1 cellular context compared by ENCODE assay signal in the genomic region with DNA sequence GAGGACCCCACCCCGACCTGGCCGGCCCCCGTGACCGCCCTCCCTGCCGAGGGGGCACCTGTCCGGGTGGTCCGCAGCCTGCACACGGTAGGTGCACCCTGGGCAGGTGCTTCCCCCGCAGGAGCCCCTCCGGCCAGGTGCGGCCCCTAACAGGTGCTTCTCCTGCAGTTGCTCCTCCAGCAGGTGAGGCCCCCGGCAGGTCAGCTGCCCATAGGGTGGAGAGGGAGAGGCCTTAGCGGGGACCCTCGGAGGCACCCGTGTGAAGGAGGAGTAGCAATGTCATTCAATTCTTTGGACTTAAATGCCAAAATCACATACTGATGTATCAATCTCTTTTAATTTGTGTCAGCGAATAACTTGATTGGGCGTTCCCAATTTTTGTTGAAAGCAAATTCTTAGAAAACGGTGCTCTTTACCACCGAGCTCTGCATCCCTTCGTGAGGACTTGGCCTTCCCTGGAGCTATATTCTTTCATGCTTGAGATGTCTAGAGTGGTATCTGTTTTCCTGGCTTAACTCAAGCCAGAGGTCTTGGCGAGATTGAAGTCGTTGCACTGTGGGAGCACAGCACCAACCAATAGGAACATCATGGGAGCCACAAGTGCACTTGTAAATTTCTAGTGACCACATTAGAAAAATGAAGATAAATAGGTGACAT.
TF ChIP-seq lines count a peak whose summit lies in the region.

No MANE protein-coding gene starts in this region.

TF ChIP-seq in HepG2, 621 proteins besides CTCF, POLR2A, EP300 and RAD21 (continued from another document and continues in another):
- TF ChIP-seq, protein P1, sequence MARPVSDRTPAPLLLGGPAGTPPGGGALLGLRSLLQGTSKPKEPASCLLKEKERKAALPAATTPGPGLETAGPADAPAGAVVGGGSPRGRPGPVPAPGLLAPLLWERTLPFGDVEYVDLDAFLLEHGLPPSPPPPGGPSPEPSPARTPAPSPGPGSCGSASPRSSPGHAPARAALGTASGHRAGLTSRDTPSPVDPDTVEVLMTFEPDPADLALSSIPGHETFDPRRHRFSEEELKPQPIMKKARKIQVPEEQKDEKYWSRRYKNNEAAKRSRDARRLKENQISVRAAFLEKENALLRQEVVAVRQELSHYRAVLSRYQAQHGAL (CRISPR knock-in tag; IDR thresholded peaks at IDR 0.05; ENCODE audit: not compliant biosample characterization): no peak
- TF ChIP-seq, protein P2, sequence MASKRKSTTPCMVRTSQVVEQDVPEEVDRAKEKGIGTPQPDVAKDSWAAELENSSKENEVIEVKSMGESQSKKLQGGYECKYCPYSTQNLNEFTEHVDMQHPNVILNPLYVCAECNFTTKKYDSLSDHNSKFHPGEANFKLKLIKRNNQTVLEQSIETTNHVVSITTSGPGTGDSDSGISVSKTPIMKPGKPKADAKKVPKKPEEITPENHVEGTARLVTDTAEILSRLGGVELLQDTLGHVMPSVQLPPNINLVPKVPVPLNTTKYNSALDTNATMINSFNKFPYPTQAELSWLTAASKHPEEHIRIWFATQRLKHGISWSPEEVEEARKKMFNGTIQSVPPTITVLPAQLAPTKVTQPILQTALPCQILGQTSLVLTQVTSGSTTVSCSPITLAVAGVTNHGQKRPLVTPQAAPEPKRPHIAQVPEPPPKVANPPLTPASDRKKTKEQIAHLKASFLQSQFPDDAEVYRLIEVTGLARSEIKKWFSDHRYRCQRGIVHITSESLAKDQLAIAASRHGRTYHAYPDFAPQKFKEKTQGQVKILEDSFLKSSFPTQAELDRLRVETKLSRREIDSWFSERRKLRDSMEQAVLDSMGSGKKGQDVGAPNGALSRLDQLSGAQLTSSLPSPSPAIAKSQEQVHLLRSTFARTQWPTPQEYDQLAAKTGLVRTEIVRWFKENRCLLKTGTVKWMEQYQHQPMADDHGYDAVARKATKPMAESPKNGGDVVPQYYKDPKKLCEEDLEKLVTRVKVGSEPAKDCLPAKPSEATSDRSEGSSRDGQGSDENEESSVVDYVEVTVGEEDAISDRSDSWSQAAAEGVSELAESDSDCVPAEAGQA (IDR thresholded peaks at IDR 0.05; ENCODE audit: low read depth): no peak
- TF ChIP-seq, protein P2 (CRISPR knock-in tag; IDR thresholded peaks at IDR 0.05; ENCODE audit: borderline replicate concordance): no peak
- TF ChIP-seq KDM5B (CRISPR knock-in tag; IDR thresholded peaks at IDR 0.05; ENCODE audit: borderline replicate concordance) (0 out of 2 replicates have a peak, but pooled peaks have one; percentile 5), KLF16 (CRISPR knock-in tag; IDR thresholded peaks at IDR 0.05) (no peak), NFIB (CRISPR knock-in tag; IDR thresholded peaks at IDR 0.05; ENCODE audit: borderline replicate concordance) (no peak), NAIF1 (CRISPR knock-in tag; IDR thresholded peaks at IDR 0.05; ENCODE audit: borderline replicate concordance) (no peak), PHF8 (CRISPR knock-in tag; IDR thresholded peaks at IDR 0.05) (no peak), ZSCAN12 (CRISPR knock-in tag; IDR thresholded peaks at IDR 0.05) (no peak), CBFB (CRISPR knock-in tag; IDR thresholded peaks at IDR 0.05) (no peak), ZNF768 (CRISPR knock-in tag; IDR thresholded peaks at IDR 0.05) (0 out of 2 replicates have a peak, but pooled peaks have one; percentile 5), RCOR2 (CRISPR knock-in tag; IDR thresholded peaks at IDR 0.05) (no peak), NR2F6 (IDR thresholded peaks at IDR 0.05) (no peak), NR2F6 (CRISPR knock-in tag; IDR thresholded peaks at IDR 0.05) (no peak), ZNF75D (CRISPR knock-in tag; IDR thresholded peaks at IDR 0.05; ENCODE audit: borderline replicate concordance) (no peak), CHD2 (IDR thresholded peaks at IDR 0.05; ENCODE audit: low read depth, low read length) (no peak), SSRP1 (CRISPR knock-in tag; IDR thresholded peaks at IDR 0.05) (no peak), ZFP1 (CRISPR knock-in tag; IDR thresholded peaks at IDR 0.05) (0 out of 2 replicates have a peak, but pooled peaks have one; percentile 15), HOXD1 (CRISPR knock-in tag; IDR thresholded peaks at IDR 0.05) (no peak), ATAD3A (CRISPR knock-in tag; IDR thresholded peaks at IDR 0.05) (no peak), ZNF274 (CRISPR knock-in tag; IDR thresholded peaks at IDR 0.05) (0 out of 2 replicates have a peak, but pooled peaks have one; percentile 31), GTF3A (CRISPR knock-in tag; conservative IDR thresholded peaks at IDR 0.05) (no peak), ZNF333 (CRISPR knock-in tag; IDR thresholded peaks at IDR 0.05; ENCODE audit: borderline replicate concordance) (0 out of 2 replicates have a peak, but pooled peaks have one; percentile 9), SIX4 (CRISPR knock-in tag; IDR thresholded peaks at IDR 0.05) (no peak), ASH2L (IDR thresholded peaks at IDR 0.05; ENCODE audit: insufficient read length, low read depth, low read length) (peak; percentile 3), ZNF773 (CRISPR knock-in tag; IDR thresholded peaks at IDR 0.05; ENCODE audit: borderline replicate concordance) (no peak), KDM5A (IDR thresholded peaks at IDR 0.05; ENCODE audit: borderline replicate concordance, low read length) (no peak), ZNF605 (CRISPR knock-in tag; IDR thresholded peaks at IDR 0.05) (peak; percentile 50; the same call in 1 of the 2 replicates)
- TF ChIP-seq, protein P3, sequence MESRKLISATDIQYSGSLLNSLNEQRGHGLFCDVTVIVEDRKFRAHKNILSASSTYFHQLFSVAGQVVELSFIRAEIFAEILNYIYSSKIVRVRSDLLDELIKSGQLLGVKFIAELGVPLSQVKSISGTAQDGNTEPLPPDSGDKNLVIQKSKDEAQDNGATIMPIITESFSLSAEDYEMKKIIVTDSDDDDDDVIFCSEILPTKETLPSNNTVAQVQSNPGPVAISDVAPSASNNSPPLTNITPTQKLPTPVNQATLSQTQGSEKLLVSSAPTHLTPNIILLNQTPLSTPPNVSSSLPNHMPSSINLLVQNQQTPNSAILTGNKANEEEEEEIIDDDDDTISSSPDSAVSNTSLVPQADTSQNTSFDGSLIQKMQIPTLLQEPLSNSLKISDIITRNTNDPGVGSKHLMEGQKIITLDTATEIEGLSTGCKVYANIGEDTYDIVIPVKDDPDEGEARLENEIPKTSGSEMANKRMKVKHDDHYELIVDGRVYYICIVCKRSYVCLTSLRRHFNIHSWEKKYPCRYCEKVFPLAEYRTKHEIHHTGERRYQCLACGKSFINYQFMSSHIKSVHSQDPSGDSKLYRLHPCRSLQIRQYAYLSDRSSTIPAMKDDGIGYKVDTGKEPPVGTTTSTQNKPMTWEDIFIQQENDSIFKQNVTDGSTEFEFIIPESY (CRISPR knock-in tag; IDR thresholded peaks at IDR 0.05): 0 out of 2 replicates have a peak, but pooled peaks have one; percentile 0
- TF ChIP-seq, protein P4, sequence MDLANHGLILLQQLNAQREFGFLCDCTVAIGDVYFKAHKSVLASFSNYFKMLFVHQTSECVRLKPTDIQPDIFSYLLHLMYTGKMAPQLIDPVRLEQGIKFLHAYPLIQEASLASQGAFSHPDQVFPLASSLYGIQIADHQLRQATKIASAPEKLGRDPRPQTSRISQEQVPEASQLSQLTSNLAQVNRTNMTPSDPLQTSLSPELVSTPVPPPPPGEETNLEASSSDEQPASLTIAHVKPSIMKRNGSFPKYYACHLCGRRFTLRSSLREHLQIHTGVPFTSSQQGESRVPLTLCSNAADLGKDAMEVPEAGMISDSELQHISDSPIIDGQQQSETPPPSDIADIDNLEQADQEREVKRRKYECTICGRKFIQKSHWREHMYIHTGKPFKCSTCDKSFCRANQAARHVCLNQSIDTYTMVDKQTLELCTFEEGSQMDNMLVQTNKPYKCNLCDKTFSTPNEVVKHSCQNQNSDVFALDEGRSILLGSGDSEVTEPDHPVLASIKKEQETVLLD (CRISPR knock-in tag; IDR thresholded peaks at IDR 0.05; ENCODE audit: low read depth): no peak
- TF ChIP-seq, protein P5, sequence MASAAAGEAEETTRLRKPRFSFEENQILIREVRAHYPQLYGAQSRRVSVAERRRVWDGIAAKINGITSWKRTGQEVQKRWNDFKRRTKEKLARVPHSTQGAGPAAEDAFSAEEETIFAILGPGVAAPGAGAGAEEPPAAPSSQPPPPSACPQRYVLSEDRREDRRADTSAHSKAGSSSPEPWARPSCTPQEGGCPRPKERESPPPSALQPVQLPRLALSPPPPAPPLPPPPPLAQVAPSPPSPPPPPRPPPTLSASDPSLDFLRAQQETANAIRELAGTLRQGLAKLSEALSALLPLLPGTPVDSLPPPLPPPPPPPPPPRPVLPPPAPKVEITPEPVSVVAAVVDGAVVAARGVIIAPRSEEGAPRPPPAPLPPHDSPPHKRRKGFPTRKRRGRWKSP (CRISPR knock-in tag; IDR thresholded peaks at IDR 0.05): peak; percentile 9; the same call in 1 of the 2 replicates
- TF ChIP-seq, protein P6, sequence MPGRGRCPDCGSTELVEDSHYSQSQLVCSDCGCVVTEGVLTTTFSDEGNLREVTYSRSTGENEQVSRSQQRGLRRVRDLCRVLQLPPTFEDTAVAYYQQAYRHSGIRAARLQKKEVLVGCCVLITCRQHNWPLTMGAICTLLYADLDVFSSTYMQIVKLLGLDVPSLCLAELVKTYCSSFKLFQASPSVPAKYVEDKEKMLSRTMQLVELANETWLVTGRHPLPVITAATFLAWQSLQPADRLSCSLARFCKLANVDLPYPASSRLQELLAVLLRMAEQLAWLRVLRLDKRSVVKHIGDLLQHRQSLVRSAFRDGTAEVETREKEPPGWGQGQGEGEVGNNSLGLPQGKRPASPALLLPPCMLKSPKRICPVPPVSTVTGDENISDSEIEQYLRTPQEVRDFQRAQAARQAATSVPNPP (CRISPR knock-in tag; IDR thresholded peaks at IDR 0.05): no peak
- TF ChIP-seq, protein P7, sequence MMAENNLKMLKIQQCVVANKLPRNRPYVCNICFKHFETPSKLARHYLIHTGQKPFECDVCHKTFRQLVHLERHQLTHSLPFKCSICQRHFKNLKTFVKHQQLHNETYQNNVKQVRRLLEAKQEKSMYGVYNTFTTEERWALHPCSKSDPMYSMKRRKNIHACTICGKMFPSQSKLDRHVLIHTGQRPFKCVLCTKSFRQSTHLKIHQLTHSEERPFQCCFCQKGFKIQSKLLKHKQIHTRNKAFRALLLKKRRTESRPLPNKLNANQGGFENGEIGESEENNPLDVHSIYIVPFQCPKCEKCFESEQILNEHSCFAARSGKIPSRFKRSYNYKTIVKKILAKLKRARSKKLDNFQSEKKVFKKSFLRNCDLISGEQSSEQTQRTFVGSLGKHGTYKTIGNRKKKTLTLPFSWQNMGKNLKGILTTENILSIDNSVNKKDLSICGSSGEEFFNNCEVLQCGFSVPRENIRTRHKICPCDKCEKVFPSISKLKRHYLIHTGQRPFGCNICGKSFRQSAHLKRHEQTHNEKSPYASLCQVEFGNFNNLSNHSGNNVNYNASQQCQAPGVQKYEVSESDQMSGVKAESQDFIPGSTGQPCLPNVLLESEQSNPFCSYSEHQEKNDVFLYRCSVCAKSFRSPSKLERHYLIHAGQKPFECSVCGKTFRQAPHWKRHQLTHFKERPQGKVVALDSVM (CRISPR knock-in tag; IDR thresholded peaks at IDR 0.05): no peak
- TF ChIP-seq, protein P8, sequence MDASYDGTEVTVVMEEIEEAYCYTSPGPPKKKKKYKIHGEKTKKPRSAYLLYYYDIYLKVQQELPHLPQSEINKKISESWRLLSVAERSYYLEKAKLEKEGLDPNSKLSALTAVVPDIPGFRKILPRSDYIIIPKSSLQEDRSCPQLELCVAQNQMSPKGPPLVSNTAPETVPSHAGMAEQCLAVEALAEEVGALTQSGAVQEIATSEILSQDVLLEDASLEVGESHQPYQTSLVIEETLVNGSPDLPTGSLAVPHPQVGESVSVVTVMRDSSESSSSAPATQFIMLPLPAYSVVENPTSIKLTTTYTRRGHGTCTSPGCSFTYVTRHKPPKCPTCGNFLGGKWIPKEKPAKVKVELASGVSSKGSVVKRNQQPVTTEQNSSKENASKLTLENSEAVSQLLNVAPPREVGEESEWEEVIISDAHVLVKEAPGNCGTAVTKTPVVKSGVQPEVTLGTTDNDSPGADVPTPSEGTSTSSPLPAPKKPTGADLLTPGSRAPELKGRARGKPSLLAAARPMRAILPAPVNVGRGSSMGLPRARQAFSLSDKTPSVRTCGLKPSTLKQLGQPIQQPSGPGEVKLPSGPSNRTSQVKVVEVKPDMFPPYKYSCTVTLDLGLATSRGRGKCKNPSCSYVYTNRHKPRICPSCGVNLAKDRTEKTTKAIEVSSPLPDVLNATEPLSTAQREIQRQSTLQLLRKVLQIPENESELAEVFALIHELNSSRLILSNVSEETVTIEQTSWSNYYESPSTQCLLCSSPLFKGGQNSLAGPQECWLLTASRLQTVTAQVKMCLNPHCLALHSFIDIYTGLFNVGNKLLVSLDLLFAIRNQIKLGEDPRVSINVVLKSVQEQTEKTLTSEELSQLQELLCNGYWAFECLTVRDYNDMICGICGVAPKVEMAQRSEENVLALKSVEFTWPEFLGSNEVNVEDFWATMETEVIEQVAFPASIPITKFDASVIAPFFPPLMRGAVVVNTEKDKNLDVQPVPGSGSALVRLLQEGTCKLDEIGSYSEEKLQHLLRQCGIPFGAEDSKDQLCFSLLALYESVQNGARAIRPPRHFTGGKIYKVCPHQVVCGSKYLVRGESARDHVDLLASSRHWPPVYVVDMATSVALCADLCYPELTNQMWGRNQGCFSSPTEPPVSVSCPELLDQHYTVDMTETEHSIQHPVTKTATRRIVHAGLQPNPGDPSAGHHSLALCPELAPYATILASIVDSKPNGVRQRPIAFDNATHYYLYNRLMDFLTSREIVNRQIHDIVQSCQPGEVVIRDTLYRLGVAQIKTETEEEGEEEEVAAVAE (CRISPR knock-in tag; IDR thresholded peaks at IDR 0.05; ENCODE audit: borderline replicate concordance): peak; percentile 61; the same call in 1 of the 2 replicates
- TF ChIP-seq, protein P9, sequence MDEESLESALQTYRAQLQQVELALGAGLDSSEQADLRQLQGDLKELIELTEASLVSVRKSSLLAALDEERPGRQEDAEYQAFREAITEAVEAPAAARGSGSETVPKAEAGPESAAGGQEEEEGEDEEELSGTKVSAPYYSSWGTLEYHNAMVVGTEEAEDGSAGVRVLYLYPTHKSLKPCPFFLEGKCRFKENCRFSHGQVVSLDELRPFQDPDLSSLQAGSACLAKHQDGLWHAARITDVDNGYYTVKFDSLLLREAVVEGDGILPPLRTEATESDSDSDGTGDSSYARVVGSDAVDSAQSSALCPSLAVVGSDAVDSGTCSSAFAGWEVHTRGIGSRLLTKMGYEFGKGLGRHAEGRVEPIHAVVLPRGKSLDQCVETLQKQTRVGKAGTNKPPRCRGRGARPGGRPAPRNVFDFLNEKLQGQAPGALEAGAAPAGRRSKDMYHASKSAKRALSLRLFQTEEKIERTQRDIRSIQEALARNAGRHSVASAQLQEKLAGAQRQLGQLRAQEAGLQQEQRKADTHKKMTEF (CRISPR knock-in tag; IDR thresholded peaks at IDR 0.05): no peak; the same call in 1 of the 2 replicates
